9 cellular contexts compared by ENCODE assay signal in genomic region chr5:96931037-96931436, GRCh38. TPM values are rescaled to one million over a fixed set of nuclear protein-coding genes. Genes with fewer than 3 reads are reported as not detected.
DNase-seq lines count a peak whose midpoint lies in the region; ATAC-seq, FAIRE-seq and TF ChIP-seq lines count a peak whose summit lies in the region.
"Not testable (repeated sequence)": the region's sequence is repeated elsewhere in the genome, so short reads cannot be mapped to it uniquely, and the experiment has no call there.
"Had no signal": no experiment of that assay in that cellular context is flagged by ENCODE, and none has a peak within 500 bp of the region (broad histone marks: within the 10 kb centered on the region; RNA-seq: fewer than 3 reads in every experiment).

No MANE protein-coding gene starts in this region.

- not testable (repeated sequence) for H4K20me1 ChIP-seq in Karpas-422 (ENCODE audit: insufficient read depth, low read depth, low read length); HepG2 (ENCODE audit: insufficient read depth, low read length)

- not testable (repeated sequence) for H3K4me3 ChIP-seq in CD8-positive, alpha-beta T cell (ENCODE audit: low read depth, low read length); Karpas-422 (ENCODE audit: low read length); HepG2 (replicated peaks in 1 of 3; ENCODE audit: insufficient read depth in 1 of 3, low read depth in 2 of 3, low read length in 3 of 3)

- not testable (repeated sequence) for H3K9me3 ChIP-seq in CD8-positive, alpha-beta T cell (ENCODE audit: low read length); Karpas-422 (ENCODE audit: low read length); T-helper 17 cell (ENCODE audit: control insufficient read depth, low read length, poor library complexity, severe bottlenecking); HepG2 (ENCODE audit: low read length)

- H3K36me3 ChIP-seq in CD8-positive, alpha-beta T cell (ENCODE audit: insufficient read depth, low read length); Karpas-422 (ENCODE audit: insufficient read depth, low read length); HepG2 (replicated peaks in 1 of 2; ENCODE audit: control insufficient read depth in 1 of 2, insufficient read depth in 2 of 2, low read length in 2 of 2): not testable (repeated sequence)

- in situ Hi-C loops in HepG2 (cut with HindIII; ENCODE audit: extremely low pct_ligation_motif_present, low pct_unique_long_range_greater_than_20kb), result not testable (repeated sequence)

- H3K4me2 ChIP-seq in Karpas-422 (ENCODE audit: low read depth, low read length, poor library complexity, severe bottlenecking); HepG2 (ENCODE audit: low read depth, low read length): not testable (repeated sequence)

- H3K4me3 Mint-ChIP-seq in CD8-positive, alpha-beta T cell, result peak overlapping the region; percentile 54
- not testable (repeated sequence) for H3K4me3 Mint-ChIP-seq in T-helper 17 cell
- H3K4me3 Mint-ChIP-seq in activated CD8-positive, alpha-beta T cell treated with anti-CD3 and anti-CD28 coated beads, Interleukin-2, amount 10 ng/mL, durations not matched to agents 7 days and 5 days, result peak overlapping the region; percentile 88
- peak overlapping the region; percentile 90 for H3K4me3 Mint-ChIP-seq in activated naive CD8-positive, alpha-beta T cell
- peak overlapping the region; percentile 28 for H3K4me3 Mint-ChIP-seq in natural killer cell
- peak overlapping the region; percentile 92 to 99 for H3K4me3 Mint-ChIP-seq in stimulated activated naive CD8-positive, alpha-beta T cell treated with anti-CD3 and anti-CD28 coated beads, Interleukin-15, amount 100 ng/mL, for 72 hours

- not testable (repeated sequence) for DNase-seq in CD8-positive, alpha-beta T cell; Karpas-422; T-helper 17 cell; activated CD8-positive, alpha-beta T cell treated with anti-CD3 and anti-CD28 coated beads, Interleukin-2, amount 10 ng/mL, durations not matched to agents 7 days and 5 days; HepG2 (ENCODE audit: low spot score); natural killer cell; stimulated activated naive CD8-positive, alpha-beta T cell treated with anti-CD3 and anti-CD28 coated beads, Interleukin-15, amount 100 ng/mL, for 72 hours

- H3K27me3 Mint-ChIP-seq in CD8-positive, alpha-beta T cell (ENCODE audit: low read depth); T-helper 17 cell; activated CD8-positive, alpha-beta T cell treated with anti-CD3 and anti-CD28 coated beads, Interleukin-2, amount 10 ng/mL, durations not matched to agents 7 days and 5 days (ENCODE audit: low read depth); activated naive CD8-positive, alpha-beta T cell; natural killer cell (ENCODE audit: low read depth in 2 of 2); stimulated activated naive CD8-positive, alpha-beta T cell treated with anti-CD3 and anti-CD28 coated beads, Interleukin-15, amount 100 ng/mL, for 72 hours: not testable (repeated sequence)

- not testable (repeated sequence) for BruUV-seq in HepG2 (replicated peaks; lab: Mats Ljungman, UMichigan)

- peak overlapping the region; percentile 86 for H3K27ac Mint-ChIP-seq in CD8-positive, alpha-beta T cell
- peak overlapping the region; percentile 98 for H3K27ac Mint-ChIP-seq in T-helper 17 cell
- H3K27ac Mint-ChIP-seq in activated CD8-positive, alpha-beta T cell treated with anti-CD3 and anti-CD28 coated beads, Interleukin-2, amount 10 ng/mL, durations not matched to agents 7 days and 5 days, result peak overlapping the region; percentile 17
- peak overlapping the region; percentile 87 for H3K27ac Mint-ChIP-seq in activated naive CD8-positive, alpha-beta T cell
- peak overlapping the region; percentile 51 to 93 for H3K27ac Mint-ChIP-seq in natural killer cell
- H3K27ac Mint-ChIP-seq in stimulated activated naive CD8-positive, alpha-beta T cell treated with anti-CD3 and anti-CD28 coated beads, Interleukin-15, amount 100 ng/mL, for 72 hours, result not testable (repeated sequence)

- H3K4me1 ChIP-seq in CD8-positive, alpha-beta T cell (ENCODE audit: insufficient read depth, low read length), result peaks cover 50% of the 10 kb centered on the region
- H3K4me1 ChIP-seq in Karpas-422 (ENCODE audit: low read length) (peaks cover 37% of the 10 kb centered on the region), HepG2 (ENCODE audit: insufficient read depth, low read length) (peaks cover 12% of the 10 kb centered on the region)

- TF ChIP-seq POLR2A in HepG2 (IDR thresholded peaks at IDR 0.05; ENCODE audit: insufficient read depth in 1 of 2, low read depth in 2 of 2, low read length in 2 of 2), result not testable (repeated sequence)

- POLR2A ChIA-PET in CD8-positive, alpha-beta T cell (lab: Charles Lee), result interaction anchor here (0.6 to 1.4 kb wide), 2 partner anchors 45 to 46 kb away, joined by 3 read pairs; no protein-coding TSS in a partner anchor
- POLR2A ChIA-PET in activated CD8-positive, alpha-beta T cell treated with anti-CD3 and anti-CD28 coated beads, Interleukin-2, amount 10 ng/mL, durations not matched to agents 7 days and 5 days (lab: Charles Lee), result interaction anchor here (1.7 kb wide), 1 partner anchor 32 kb away, joined by 4 read pairs; no protein-coding TSS in a partner anchor
- POLR2A ChIA-PET in HepG2 (lab: Yijun Ruan, JAX), result not testable (repeated sequence)

- H3K9me2 ChIP-seq in Karpas-422 (replicated peaks; ENCODE audit: insufficient read depth, low read length), result not testable (repeated sequence)

- not testable (repeated sequence) for H3K79me2 ChIP-seq in Karpas-422 (ENCODE audit: low read length); HepG2 (ENCODE audit: insufficient read depth, low read length)

- H3K27me3 ChIP-seq in CD8-positive, alpha-beta T cell (ENCODE audit: insufficient read depth, low read length); Karpas-422 (ENCODE audit: low read length); HepG2 (ENCODE audit: control insufficient read depth in 1 of 2, insufficient read depth in 2 of 2, low read length in 2 of 2): not testable (repeated sequence)

- not testable (repeated sequence) for TF ChIP-seq EP300 in HepG2 (IDR thresholded peaks at IDR 0.05; ENCODE audit: low read depth in 2 of 2, low read length in 2 of 2); HepG2 (CRISPR knock-in tag; IDR thresholded peaks at IDR 0.05; ENCODE audit: borderline replicate concordance)

- H3K9ac ChIP-seq in Karpas-422 (ENCODE audit: low read length); HepG2 (ENCODE audit: insufficient read depth, low read depth, low read length): not testable (repeated sequence)

- not testable (repeated sequence) for H3K27ac ChIP-seq in CD8-positive, alpha-beta T cell (ENCODE audit: low read depth, low read length); HepG2 (ENCODE audit: extremely low read length, insufficient read depth, low read length)
- H3K27ac ChIP-seq in Karpas-422 (ENCODE audit: low read length), result 0 out of 2 replicates have a peak overlapping the region, but pooled peaks have one; percentile 95

- TF ChIP-seq RAD21 in HepG2 (CRISPR knock-in tag; IDR thresholded peaks at IDR 0.05), result not testable (repeated sequence)

- CTCF ChIA-PET in CD8-positive, alpha-beta T cell (lab: Charles Lee), result interaction anchor here (1.5 to 2.2 kb wide), 2 partner anchors 15 to 62 kb away, joined by 3 to 7 read pairs; no protein-coding TSS in a partner anchor
- CTCF ChIA-PET in activated CD8-positive, alpha-beta T cell treated with anti-CD3 and anti-CD28 coated beads, Interleukin-2, amount 10 ng/mL, durations not matched to agents 7 days and 5 days (lab: Charles Lee), result interaction anchor here (1.0 to 3.1 kb wide), 5 partner anchors 26 to 230 kb away, joined by 3 to 10 read pairs (median 5); partner anchors contain the start of gene ERAP1
- CTCF ChIA-PET in HepG2 (lab: Yijun Ruan, JAX; ENCODE audit: low intra/inter-chr PET ratio, low total read pairs), result not testable (repeated sequence)

- not testable (repeated sequence) for TF ChIP-seq CTCF in CD8-positive, alpha-beta T cell (IDR thresholded peaks at IDR 0.05); HepG2 (CRISPR knock-in tag; IDR thresholded peaks at IDR 0.05); natural killer cell (IDR thresholded peaks at IDR 0.05)

- not testable (repeated sequence) for ATAC-seq in CD8-positive, alpha-beta T cell; T-helper 17 cell; activated CD8-positive, alpha-beta T cell treated with anti-CD3 and anti-CD28 coated beads, Interleukin-2, amount 10 ng/mL, durations not matched to agents 7 days and 5 days; HepG2; natural killer cell; stimulated activated naive CD8-positive, alpha-beta T cell treated with anti-CD3 and anti-CD28 coated beads, Interleukin-15, amount 100 ng/mL, for 72 hours

- H3K36me3 Mint-ChIP-seq in CD8-positive, alpha-beta T cell, result peaks cover 19% of the 10 kb centered on the region
- H3K36me3 Mint-ChIP-seq in T-helper 17 cell (ENCODE audit: low read depth); activated naive CD8-positive, alpha-beta T cell; natural killer cell: not testable (repeated sequence)
- peaks cover 27% of the 10 kb centered on the region for H3K36me3 Mint-ChIP-seq in activated CD8-positive, alpha-beta T cell treated with anti-CD3 and anti-CD28 coated beads, Interleukin-2, amount 10 ng/mL, durations not matched to agents 7 days and 5 days (ENCODE audit: low read depth)

- intact Hi-C loops in CD8-positive, alpha-beta T cell (cut with DNase I, micrococcal nuclease), result loop anchor here (5.0 to 10.0 kb wide), 6 partner anchors 34 to 1841 kb away; partner anchors contain the start of genes CAST (in 1 of the 2), RFESD (in 1 of the 2) and RGMB (in 1 of the 2)
- intact Hi-C loops in HepG2 (cut with micrococcal nuclease; ENCODE audit: unreplicated experiment); natural killer cell (cut with micrococcal nuclease): not testable (repeated sequence)

- peaks cover 68% of the 10 kb centered on the region for H3K4me1 Mint-ChIP-seq in CD8-positive, alpha-beta T cell (ENCODE audit: low read depth)
- H3K4me1 Mint-ChIP-seq in T-helper 17 cell (peaks cover 43% of the 10 kb centered on the region), natural killer cell (peaks cover 54 to 66% of the 10 kb centered on the region in 2 donors)
- H3K4me1 Mint-ChIP-seq in activated CD8-positive, alpha-beta T cell treated with anti-CD3 and anti-CD28 coated beads, Interleukin-2, amount 10 ng/mL, durations not matched to agents 7 days and 5 days (ENCODE audit: low read depth), result peaks cover 46% of the 10 kb centered on the region
- H3K4me1 Mint-ChIP-seq in activated naive CD8-positive, alpha-beta T cell (ENCODE audit: low read depth), result peaks cover 68% of the 10 kb centered on the region
- peaks cover 62% of the 10 kb centered on the region for H3K4me1 Mint-ChIP-seq in stimulated activated naive CD8-positive, alpha-beta T cell treated with anti-CD3 and anti-CD28 coated beads, Interleukin-15, amount 100 ng/mL, for 72 hours

- H2AFZ ChIP-seq in Karpas-422 (ENCODE audit: low read length); HepG2 (ENCODE audit: low read length): not testable (repeated sequence)

- not testable (repeated sequence) for FAIRE-seq in HepG2 (lab: Jason Lieb, UNC)

- not testable (repeated sequence) for H3K9me3 Mint-ChIP-seq in CD8-positive, alpha-beta T cell; activated CD8-positive, alpha-beta T cell treated with anti-CD3 and anti-CD28 coated beads, Interleukin-2, amount 10 ng/mL, durations not matched to agents 7 days and 5 days (ENCODE audit: insufficient read depth); activated naive CD8-positive, alpha-beta T cell (ENCODE audit: low read depth); natural killer cell; stimulated activated naive CD8-positive, alpha-beta T cell treated with anti-CD3 and anti-CD28 coated beads, Interleukin-15, amount 100 ng/mL, for 72 hours

- WGBS in HepG2 (ENCODE audit: low lambda C conversion rate), result 94% methylated on average over 2 of the region's 2 CpGs

RNA-seq across cellular contexts. Expression of gene LNPEP, which starts 4.8 kb away (rescaled TPM):
- total RNA-seq in CD8-positive, alpha-beta T cell, result 10 to 100 TPM; 49.5 to 49.6 TPM
- 38.2 and 92.3 TPM in 2 replicates for total RNA-seq in Karpas-422 (2014; rRNA removed; shearing (Covaris generic); ENCODE audit: low replicate concordance)
- total RNA-seq in T-helper 17 cell (10 to 100 TPM; 72.4 to 80.7 TPM), HepG2 (2016; rRNA removed; fragmentation: Illumina TruSeq; extraction: Trizol) (14.7 and 16.9 TPM in 2 replicates), natural killer cell (100 to 1,000 TPM; 126 to 162 (median 135) TPM)
- 10 to 100 TPM; 85.9 to 90.1 TPM for total RNA-seq in activated CD8-positive, alpha-beta T cell treated with anti-CD3 and anti-CD28 coated beads, Interleukin-2, amount 10 ng/mL, durations not matched to agents 7 days and 5 days
- total RNA-seq in HepG2 (2016; cell fraction: cytosol; rRNA removed; fragmentation: Illumina TruSeq; extraction: Trizol; ENCODE audit: low read depth), result 3.6 and 4.1 TPM in 2 replicates
- total RNA-seq in HepG2 (2016; cell fraction: insoluble cytoplasmic fraction; rRNA removed; fragmentation: Illumina TruSeq; extraction: Trizol), result 13.0 and 16.4 TPM in 2 replicates
- 5.2 and 6.3 TPM in 2 replicates for total RNA-seq in HepG2 (2016; cell fraction: membrane; rRNA removed; fragmentation: Illumina TruSeq; extraction: Trizol)
- total RNA-seq in HepG2 (2016; cell fraction: nucleus; rRNA removed; fragmentation: Illumina TruSeq; extraction: Trizol), result 30.4 and 33.6 TPM in 2 replicates
- polyA plus RNA-seq in HepG2 (2011; rRNA removed), result 6.3 and 8.0 TPM in 2 replicates
- 2.5 and 4.3 TPM in 2 replicates for polyA plus RNA-seq in HepG2 (2011; cell fraction: cytosol; rRNA removed)
- polyA plus RNA-seq in HepG2 (2011; cell fraction: nucleus; rRNA removed), result 5.2 and 6.1 TPM in 2 replicates
- 4.0 and 4.9 TPM in 2 replicates for polyA plus RNA-seq in HepG2 (2012)
- 0.58 and 0.62 TPM in 2 replicates for polyA plus RNA-seq in HepG2 (2016; cell fraction: cytosol; fragmentation: Illumina TruSeq; extraction: Trizol; ENCODE audit: low read depth)
- polyA plus RNA-seq in HepG2 (2016; cell fraction: insoluble cytoplasmic fraction; fragmentation: Illumina TruSeq; extraction: Trizol; ENCODE audit: low read depth), result 4.3 and 4.8 TPM in 2 replicates
- 1.1 and 1.2 TPM in 2 replicates for polyA plus RNA-seq in HepG2 (2016; cell fraction: membrane; fragmentation: Illumina TruSeq; extraction: Trizol; ENCODE audit: low read depth)
- 12.2 and 12.9 TPM in 2 replicates for polyA plus RNA-seq in HepG2 (2016; cell fraction: nucleus; fragmentation: Illumina TruSeq; extraction: Trizol; ENCODE audit: insufficient read depth, low read depth)
- 16.3 and 19.2 TPM in 2 replicates for polyA minus RNA-seq in HepG2 (2011; rRNA and poly(A)+ RNA removed; ENCODE audit: low replicate concordance)
- polyA minus RNA-seq in HepG2 (2011; cell fraction: cytosol; rRNA and poly(A)+ RNA removed), result 15.2 and 19.8 TPM in 2 replicates
- 39.9 and 46.0 TPM in 2 replicates for polyA minus RNA-seq in HepG2 (2011; cell fraction: nucleus; rRNA and poly(A)+ RNA removed)

RNA-seq across cellular contexts. Expression of gene ERAP2, which starts 54.7 kb away (rescaled TPM):
- total RNA-seq in CD8-positive, alpha-beta T cell, result 10 to 100 TPM; 46.5 to 49.9 TPM
- total RNA-seq in Karpas-422 (2014; rRNA removed; shearing (Covaris generic); ENCODE audit: low replicate concordance), result 33.7 and 60.5 TPM in 2 replicates
- total RNA-seq in T-helper 17 cell (10 to 100 TPM; 42.7 to 65.6 TPM), HepG2 (2016; rRNA removed; fragmentation: Illumina TruSeq; extraction: Trizol) (12.8 and 16.6 TPM in 2 replicates), natural killer cell (10 to 100 TPM; 41.5 to 81.8 (median 79.2) TPM)
- total RNA-seq in activated CD8-positive, alpha-beta T cell treated with anti-CD3 and anti-CD28 coated beads, Interleukin-2, amount 10 ng/mL, durations not matched to agents 7 days and 5 days, result 10 to 100 TPM; 93.0 to 96.0 TPM
- total RNA-seq in HepG2 (2016; cell fraction: cytosol; rRNA removed; fragmentation: Illumina TruSeq; extraction: Trizol; ENCODE audit: low read depth), result 2.9 and 3.2 TPM in 2 replicates
- 12.2 and 17.5 TPM in 2 replicates for total RNA-seq in HepG2 (2016; cell fraction: insoluble cytoplasmic fraction; rRNA removed; fragmentation: Illumina TruSeq; extraction: Trizol)
- total RNA-seq in HepG2 (2016; cell fraction: membrane; rRNA removed; fragmentation: Illumina TruSeq; extraction: Trizol), result 4.6 and 5.8 TPM in 2 replicates
- 24.6 and 25.0 TPM in 2 replicates for total RNA-seq in HepG2 (2016; cell fraction: nucleus; rRNA removed; fragmentation: Illumina TruSeq; extraction: Trizol)
- 12.5 and 12.8 TPM in 2 replicates for polyA plus RNA-seq in HepG2 (2011; rRNA removed)
- 6.7 and 9.8 TPM in 2 replicates for polyA plus RNA-seq in HepG2 (2011; cell fraction: cytosol; rRNA removed)
- polyA plus RNA-seq in HepG2 (2011; cell fraction: nucleus; rRNA removed), result 4.3 and 5.6 TPM in 2 replicates
- polyA plus RNA-seq in HepG2 (2012), result 6.6 and 7.6 TPM in 2 replicates
- polyA plus RNA-seq in HepG2 (2016; cell fraction: cytosol; fragmentation: Illumina TruSeq; extraction: Trizol; ENCODE audit: low read depth), result 0.45 and 0.54 TPM in 2 replicates
- polyA plus RNA-seq in HepG2 (2016; cell fraction: insoluble cytoplasmic fraction; fragmentation: Illumina TruSeq; extraction: Trizol; ENCODE audit: low read depth), result 7.8 and 8.4 TPM in 2 replicates
- polyA plus RNA-seq in HepG2 (2016; cell fraction: membrane; fragmentation: Illumina TruSeq; extraction: Trizol; ENCODE audit: low read depth), result 1.5 and 2.1 TPM in 2 replicates
- 15.5 and 16.2 TPM in 2 replicates for polyA plus RNA-seq in HepG2 (2016; cell fraction: nucleus; fragmentation: Illumina TruSeq; extraction: Trizol; ENCODE audit: insufficient read depth, low read depth)
- polyA minus RNA-seq in HepG2 (2011; rRNA and poly(A)+ RNA removed; ENCODE audit: low replicate concordance), result 14.6 and 24.3 TPM in 2 replicates
- polyA minus RNA-seq in HepG2 (2011; cell fraction: cytosol; rRNA and poly(A)+ RNA removed), result 9.4 and 9.8 TPM in 2 replicates
- 29.4 and 34.1 TPM in 2 replicates for polyA minus RNA-seq in HepG2 (2011; cell fraction: nucleus; rRNA and poly(A)+ RNA removed)
- total RNA-seq: H7 had no signal
